8 cellular contexts compared by ENCODE assay signal in genomic region chr4:54971474-54971950, GRCh38.
DNase-seq lines count a peak whose midpoint lies in the region; ATAC-seq and TF ChIP-seq lines count a peak whose summit lies in the region.

No MANE protein-coding gene starts in this region.

- ATAC-seq in GM21576 (IDR thresholded peaks at IDR 0.05; ENCODE audit: unreplicated experiment), result peak; percentile 71
- peak; percentile 97 for ATAC-seq in SK-N-SH treated with all-trans-retinoic acid at 6 μM for 48 hours

- DNase-seq in ELR (ENCODE audit: low read depth), result peak; percentile 57
- peak; percentile 64 for DNase-seq in NAMALWA (ENCODE audit: low spot score)
- peak; percentile 73 for DNase-seq in fibroblast of pulmonary artery (ENCODE audit: low read depth)
- no peak for DNase-seq in NCI-H1048 (lab: John Stamatoyannopoulos, UW)
- no peak for DNase-seq in activated naive CD4-positive, alpha-beta T cell treated with anti-CD3 and anti-CD28 coated beads, Interleukin-2, amount 50 U/mL, for 16 hours

- no peaks in the 10 kb centered on the region for H3K9me3 ChIP-seq in parathyroid adenoma (ENCODE audit: control insufficient read depth, low read length)

- H3K36me3 ChIP-seq in parathyroid adenoma (ENCODE audit: control insufficient read depth, insufficient read depth, low read length), result no peaks in the 10 kb centered on the region

- no peak overlapping the region for H3K4me2 ChIP-seq in parathyroid adenoma (ENCODE audit: low read length)

- H3K79me2 ChIP-seq in parathyroid adenoma, result no peaks in the 10 kb centered on the region

- H3K4me3 ChIP-seq in fibroblast of pulmonary artery (replicated peaks; ENCODE audit: low read depth, low read length) (no peak overlapping the region), parathyroid adenoma (ENCODE audit: low read depth, low read length) (no peak overlapping the region)

- H3K9ac ChIP-seq in parathyroid adenoma, result no peak overlapping the region

- H3K27ac ChIP-seq in parathyroid adenoma, result no peak overlapping the region

- H3K27me3 ChIP-seq in parathyroid adenoma (ENCODE audit: control insufficient read depth, insufficient read depth, low read length), result no peaks in the 10 kb centered on the region

- H2AFZ ChIP-seq in parathyroid adenoma, result peak overlapping the region; percentile 33

- H3K4me1 ChIP-seq in parathyroid adenoma, result no peaks in the 10 kb centered on the region

- peak; percentile 68 for TF ChIP-seq CTCF in fibroblast of pulmonary artery (IDR thresholded peaks at IDR 0.05; ENCODE audit: low read length, missing control alignments)
- TF ChIP-seq CTCF in parathyroid adenoma (IDR thresholded peaks at IDR 0.05), result peak; percentile 30

TF ChIP-seq in SK-N-SH treated with all-trans-retinoic acid at 6 μM for 48 hours, 23 proteins besides CTCF, POLR2A, EP300 and RAD21:
- no peak for TF ChIP-seq ZC3H10 (CRISPR knock-in tag; IDR thresholded peaks at IDR 0.05)
- TF ChIP-seq CSRNP3 (CRISPR knock-in tag; IDR thresholded peaks at IDR 0.05), result no peak
- no peak for TF ChIP-seq PPARA (CRISPR knock-in tag; IDR thresholded peaks at IDR 0.05; ENCODE audit: borderline replicate concordance)
- TF ChIP-seq PATZ1 (CRISPR knock-in tag; IDR thresholded peaks at IDR 0.05; ENCODE audit: borderline replicate concordance), result no peak
- no peak for TF ChIP-seq POU6F1 (CRISPR knock-in tag; IDR thresholded peaks at IDR 0.05; ENCODE audit: borderline replicate concordance, low read depth)
- TF ChIP-seq TCF4 (CRISPR knock-in tag; IDR thresholded peaks at IDR 0.05; ENCODE audit: borderline replicate concordance), result no peak

Comparison
In these comparisons a context has a peak if more than half of its experiments do, and no peak if none do; other contexts are left out.
1. DNase-seq: peak in ELR (single experiment), NAMALWA (single experiment) and fibroblast of pulmonary artery (single experiment); none in NCI-H1048 (single experiment) and activated naive CD4-positive, alpha-beta T cell treated with anti-CD3 and anti-CD28 coated beads, Interleukin-2, amount 50 U/mL, for 16 hours (single experiment).